17 cellular contexts compared by ENCODE assay signal in genomic region chr5:78016831-78017529, GRCh38.
DNase-seq lines count a peak whose midpoint lies in the region; ATAC-seq and TF ChIP-seq lines count a peak whose summit lies in the region.
"Had no signal": no experiment of that assay in that cellular context is flagged by ENCODE, and none has a peak within 500 bp of the region (broad histone marks: within the 10 kb centered on the region; RNA-seq: fewer than 3 reads in every experiment).

No MANE protein-coding gene starts in this region.

- POLR2A ChIA-PET in WTC11 (lab: Charles Lee): no interaction called here
- POLR2A ChIA-PET in CD4-positive, alpha-beta memory T cell (lab: Charles Lee; ENCODE audit: partially characterized antibody): no interaction called here

- peaks cover 3% of the 10 kb centered on the region; the same call in 1 of the 2 replicates for H3K36me3 Mint-ChIP-seq in WTC11
- H3K36me3 Mint-ChIP-seq in neural progenitor cell: peaks cover 7% of the 10 kb centered on the region
- H3K36me3 Mint-ChIP-seq in CD4-positive, alpha-beta memory T cell: peaks cover 22 to 24% of the 10 kb centered on the region in 2 donors

- H3K27ac Mint-ChIP-seq in WTC11: no peak overlapping the region
- no peak overlapping the region for H3K27ac Mint-ChIP-seq in neural progenitor cell
- no peak overlapping the region for H3K27ac Mint-ChIP-seq in CD4-positive, alpha-beta memory T cell
- H3K27ac Mint-ChIP-seq: activated CD4-positive, alpha-beta memory T cell treated with anti-CD3 and anti-CD28 coated beads, Interleukin-2, amount 10 ng/mL, durations not matched to agents 7 days and 5 days had no signal

- no peaks in the 10 kb centered on the region for H4K20me1 ChIP-seq in neural progenitor cell (ENCODE audit: low read depth)

- peaks cover 31% of the 10 kb centered on the region for H3F3A ChIP-seq in neural progenitor cell (ENCODE audit: low read depth)

- peaks cover 95% of the 10 kb centered on the region for H3K27me3 Mint-ChIP-seq in WTC11 (ENCODE audit: low read depth)
- peaks cover 4% of the 10 kb centered on the region for H3K27me3 Mint-ChIP-seq in neural progenitor cell (ENCODE audit: insufficient read depth, low read depth)
- H3K27me3 Mint-ChIP-seq in CD4-positive, alpha-beta memory T cell: no peaks in the 10 kb centered on the region
- H3K27me3 Mint-ChIP-seq: activated CD4-positive, alpha-beta memory T cell treated with anti-CD3 and anti-CD28 coated beads, Interleukin-2, amount 10 ng/mL, durations not matched to agents 7 days and 5 days had no signal

- H2AFZ ChIP-seq in neural progenitor cell (replicated peaks): no peak overlapping the region

- DNase-seq in NCI-H1930 (lab: John Stamatoyannopoulos, UW): peak; percentile 59 to 78
- no peak for DNase-seq in WTC11 (ENCODE audit: low spot score)
- peak; percentile 64 for DNase-seq in neural progenitor cell (ENCODE audit: low spot score)
- no peak for DNase-seq in CD4-positive, alpha-beta memory T cell
- DNase-seq in right atrium auricular region (ENCODE audit: low spot score): no peak
- DNase-seq in OCI-M2 (lab: John Stamatoyannopoulos, UW; ENCODE audit: unreplicated experiment): no peak
- DNase-seq: activated CD4-positive, alpha-beta memory T cell treated with anti-CD3 and anti-CD28 coated beads, Interleukin-2, amount 10 ng/mL, durations not matched to agents 7 days and 5 days; activated naive CD4-positive, alpha-beta T cell treated with anti-CD3 and anti-CD28 coated beads, Interleukin-2, amount 50 U/mL, for 16 hours; activated T-cell treated with anti-CD3 and anti-CD28 coated beads, Interleukin-2, amount 50 U/mL, for 1 hour; BE2C; heart right ventricle; left cardiac atrium; midbrain; SHP77; testis had no signal

- H3K79me2 ChIP-seq in neural progenitor cell (ENCODE audit: low read depth): no peaks in the 10 kb centered on the region

- H3K4me3 ChIP-seq in HUES48 (ENCODE audit: low read depth, low read length): peak overlapping the region; percentile 24; the same call in 1 of the 2 replicates
- peak overlapping the region; percentile 41 for H3K4me3 ChIP-seq in neural progenitor cell
- no peak overlapping the region for H3K4me3 ChIP-seq in CD4-positive, alpha-beta memory T cell (ENCODE audit: low read length in 2 of 2)
- no peak overlapping the region for H3K4me3 ChIP-seq in right atrium auricular region
- H3K4me3 ChIP-seq: heart right ventricle, testis had no signal

- CTCF ChIA-PET in WTC11 (lab: Charles Lee): interaction anchor here (0.8 to 1.0 kb wide), 2 partner anchors 111 to 277 kb away, joined by 3 read pairs; no protein-coding TSS in a partner anchor
- CTCF ChIA-PET in CD4-positive, alpha-beta memory T cell (lab: Charles Lee; ENCODE audit: partially characterized antibody): interaction anchor here (1.1 kb wide), 1 partner anchor 8 kb away, joined by 3 read pairs; no protein-coding TSS in a partner anchor

- TF ChIP-seq CTCF in WTC11 (IDR thresholded peaks at IDR 0.05): no peak
- no peak for TF ChIP-seq CTCF in neural progenitor cell (IDR thresholded peaks at IDR 0.05)
- TF ChIP-seq CTCF in right atrium auricular region (IDR thresholded peaks at IDR 0.05): no peak

- H3K4me3 Mint-ChIP-seq in WTC11 (no peak overlapping the region), neural progenitor cell (no peak overlapping the region)
- no peak overlapping the region for H3K4me3 Mint-ChIP-seq in CD4-positive, alpha-beta memory T cell
- H3K4me3 Mint-ChIP-seq: activated CD4-positive, alpha-beta memory T cell treated with anti-CD3 and anti-CD28 coated beads, Interleukin-2, amount 10 ng/mL, durations not matched to agents 7 days and 5 days had no signal

- H3K9ac ChIP-seq in HUES48 (ENCODE audit: low read depth, low read length): no peak overlapping the region
- no peak overlapping the region for H3K9ac ChIP-seq in neural progenitor cell

- ATAC-seq in WTC11: peak; percentile 82
- ATAC-seq: heart right ventricle, left cardiac atrium had no signal

- H3K4me1 ChIP-seq in HUES48 (ENCODE audit: control insufficient read depth, insufficient read depth, low read length) (peaks cover 14% of the 10 kb centered on the region), neural progenitor cell (peaks cover 50% of the 10 kb centered on the region), right atrium auricular region (no peaks in the 10 kb centered on the region)
- H3K4me1 ChIP-seq in CD4-positive, alpha-beta memory T cell (ENCODE audit: insufficient read depth, low read length): no peaks in the 10 kb centered on the region
- H3K4me1 ChIP-seq: BE2C, heart right ventricle, testis had no signal

- H3K36me3 ChIP-seq in HUES48 (ENCODE audit: control insufficient read depth, insufficient read depth, low read length): no peaks in the 10 kb centered on the region; the same call in 1 of the 2 replicates
- H3K36me3 ChIP-seq in neural progenitor cell: no peaks in the 10 kb centered on the region
- H3K36me3 ChIP-seq in CD4-positive, alpha-beta memory T cell (ENCODE audit: insufficient read depth, low read length): no peaks in the 10 kb centered on the region
- H3K36me3 ChIP-seq in right atrium auricular region: no peaks in the 10 kb centered on the region
- H3K36me3 ChIP-seq: BE2C had no signal

- H3K9me3 ChIP-seq in HUES48 (ENCODE audit: control insufficient read depth, insufficient read depth, low read length) (no peaks in the 10 kb centered on the region), neural progenitor cell (ENCODE audit: low read depth) (no peaks in the 10 kb centered on the region), right atrium auricular region (no peaks in the 10 kb centered on the region)
- H3K9me3 ChIP-seq in CD4-positive, alpha-beta memory T cell (ENCODE audit: control insufficient read depth in 1 of 2, low read length in 2 of 2): no peaks in the 10 kb centered on the region
- H3K9me3 ChIP-seq: BE2C, heart right ventricle, testis had no signal

- peak overlapping the region; percentile 79 for H3K4me2 ChIP-seq in neural progenitor cell

- H3K9me3 Mint-ChIP-seq in WTC11: no peaks in the 10 kb centered on the region
- no peaks in the 10 kb centered on the region for H3K9me3 Mint-ChIP-seq in neural progenitor cell
- no peaks in the 10 kb centered on the region for H3K9me3 Mint-ChIP-seq in CD4-positive, alpha-beta memory T cell
- H3K9me3 Mint-ChIP-seq: activated CD4-positive, alpha-beta memory T cell treated with anti-CD3 and anti-CD28 coated beads, Interleukin-2, amount 10 ng/mL, durations not matched to agents 7 days and 5 days had no signal

- H3K27me3 ChIP-seq in HUES48 (ENCODE audit: control insufficient read depth, insufficient read depth, low read length): peaks cover 87% of the 10 kb centered on the region
- H3K27me3 ChIP-seq in neural progenitor cell: peaks cover 38% of the 10 kb centered on the region
- H3K27me3 ChIP-seq in CD4-positive, alpha-beta memory T cell (ENCODE audit: insufficient read depth, low read length): no peaks in the 10 kb centered on the region
- H3K27me3 ChIP-seq in right atrium auricular region: no peaks in the 10 kb centered on the region
- H3K27me3 ChIP-seq: BE2C, heart right ventricle, testis had no signal

- H3K4me1 Mint-ChIP-seq in WTC11 (peaks cover 16% of the 10 kb centered on the region), neural progenitor cell (peaks cover 8% of the 10 kb centered on the region)
- no peaks in the 10 kb centered on the region for H3K4me1 Mint-ChIP-seq in CD4-positive, alpha-beta memory T cell
- H3K4me1 Mint-ChIP-seq: activated CD4-positive, alpha-beta memory T cell treated with anti-CD3 and anti-CD28 coated beads, Interleukin-2, amount 10 ng/mL, durations not matched to agents 7 days and 5 days had no signal

- intact Hi-C loops in CD4-positive, alpha-beta memory T cell (cut with micrococcal nuclease): no loop called here

- H3K27ac ChIP-seq in HUES48 (ENCODE audit: low read depth, low read length) (no peak overlapping the region), neural progenitor cell (peak overlapping the region; percentile 83), right atrium auricular region (no peak overlapping the region)
- no peak overlapping the region for H3K27ac ChIP-seq in CD4-positive, alpha-beta memory T cell (ENCODE audit: low read depth, low read length)
- H3K27ac ChIP-seq: heart right ventricle, testis, VCaP had no signal

TF ChIP-seq in WTC11, 78 proteins besides CTCF, POLR2A, EP300 and RAD21:
- TF ChIP-seq ATF3 (CRISPR knock-in tag; conservative IDR thresholded peaks at IDR 0.05) (no peak), ZMAT4 (CRISPR knock-in tag; IDR thresholded peaks at IDR 0.05) (peak; percentile 82), TEAD1 (CRISPR knock-in tag; IDR thresholded peaks at IDR 0.05) (peak; percentile 65; the same call in 1 of the 2 replicates)

Comparison
In these comparisons a context has a peak if more than half of its experiments do, and no peak if none do; other contexts are left out.
1. H3K4me3 ChIP-seq: peak in HUES48 (single experiment) and neural progenitor cell (single experiment); none in CD4-positive, alpha-beta memory T cell (0 of 2) and right atrium auricular region (0 of 2).
2. DNase-seq: peak in NCI-H1930 (2 of 2) and neural progenitor cell (single experiment); none in WTC11 (single experiment), CD4-positive, alpha-beta memory T cell (0 of 5), right atrium auricular region (single experiment) and OCI-M2 (single experiment).